In the genomic region with DNA sequence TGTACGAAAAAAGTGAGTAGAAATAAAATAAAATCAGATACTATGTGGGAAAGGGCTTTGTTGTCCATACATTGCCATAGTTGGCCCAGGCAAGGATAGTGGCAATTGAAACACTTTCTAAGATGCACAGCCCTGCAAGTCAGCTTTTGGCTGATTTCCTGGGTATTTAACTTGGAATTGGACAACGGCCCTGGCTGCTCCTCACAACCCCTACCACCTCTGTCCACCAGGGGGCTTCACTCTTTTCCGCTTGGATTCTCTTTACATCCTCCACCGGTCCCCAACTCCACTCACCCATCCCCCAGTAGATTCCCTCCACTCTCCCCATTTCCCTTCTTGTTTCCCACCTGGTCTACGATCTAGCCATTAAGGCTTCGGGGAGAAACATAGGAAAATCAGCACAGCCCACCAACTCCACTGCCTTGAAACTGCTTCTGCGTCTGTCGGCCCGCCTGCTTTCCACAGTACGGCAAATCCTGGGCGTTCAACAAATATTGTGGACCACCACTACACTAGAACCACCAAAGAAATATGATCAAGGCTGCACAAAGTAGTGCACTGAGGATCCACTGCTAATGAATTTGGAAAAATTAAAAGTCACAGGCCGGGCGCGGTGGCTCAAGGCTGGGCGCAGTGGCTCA, we compare ENCODE assay signal across 8 cellular contexts. TPM values are rescaled to one million over a fixed set of nuclear protein-coding genes. Genes with fewer than 3 reads are reported as not detected.
A peak's percentile ranks its signal among the peaks of the same experiment; 100 is the strongest.
DNase-seq lines count a peak whose midpoint lies in the region; ATAC-seq and TF ChIP-seq lines count a peak whose summit lies in the region.

No MANE protein-coding gene starts in this region.

- no peak overlapping the region for H3K4me3 Mint-ChIP-seq in natural killer cell
- H3K4me3 Mint-ChIP-seq in natural killer cell treated with Interleukin-12 subunit alpha and Interleukin-12 subunit beta and Interleukin-15 and Interleukin-18, amount 100 ng/mL, for 72 hours: no peak overlapping the region
- no peak overlapping the region for H3K4me3 Mint-ChIP-seq in activated CD8-positive, alpha-beta T cell treated with anti-CD3 and anti-CD28 coated beads for 36 hours
- H3K4me3 Mint-ChIP-seq in nephron: no peak overlapping the region

- no peaks in the 10 kb centered on the region for H3K27me3 ChIP-seq in thyroid gland

- H3K27ac ChIP-seq in thyroid gland: no peak overlapping the region

- H3K4me1 ChIP-seq in thyroid gland: no peaks in the 10 kb centered on the region

- TF ChIP-seq CTCF in natural killer cell (IDR thresholded peaks at IDR 0.05): peak; percentile 80
- peak; percentile 73 for TF ChIP-seq CTCF in activated CD8-positive, alpha-beta T cell treated with anti-CD3 and anti-CD28 coated beads for 36 hours (IDR thresholded peaks at IDR 0.05)
- TF ChIP-seq CTCF in nephron (IDR thresholded peaks at IDR 0.05; ENCODE audit: unreplicated experiment in 3 of 3): peak; percentile 76 to 81 (median 79)
- TF ChIP-seq CTCF in thyroid gland (IDR thresholded peaks at IDR 0.05): peak; percentile 37 to 68 (median 58)

- intact Hi-C loops in natural killer cell (cut with micrococcal nuclease) (loop anchor here (1.0 to 10.0 kb wide), 3 partner anchors 339 to 579 kb away; no protein-coding TSS in a partner anchor), thyroid gland (cut with DNase I) (no loop called here)
- intact Hi-C loops in activated CD8-positive, alpha-beta T cell treated with anti-CD3 and anti-CD28 coated beads for 36 hours (cut with micrococcal nuclease): loop anchor here (2.0 to 10.0 kb wide), 2 partner anchors 451 to 609 kb away; partner anchors contain the start of gene URAD

- no peak overlapping the region for H3K4me3 ChIP-seq in thyroid gland (replicated peaks in 1 of 3)

- WGBS in thyroid gland, 2 donors: 63 to 65% methylated on average over 15 of the region's 15 CpGs

- H3K36me3 ChIP-seq in thyroid gland: no peaks in the 10 kb centered on the region

- H3K27me3 Mint-ChIP-seq in natural killer cell (ENCODE audit: low read depth in 2 of 2) (peaks cover 6 to 7% of the 10 kb centered on the region in 2 donors), nephron (ENCODE audit: low read depth) (peaks cover 65% of the 10 kb centered on the region)
- peaks cover 14 to 24% of the 10 kb centered on the region in 2 donors for H3K27me3 Mint-ChIP-seq in natural killer cell treated with Interleukin-12 subunit alpha and Interleukin-12 subunit beta and Interleukin-15 and Interleukin-18, amount 100 ng/mL, for 72 hours
- H3K27me3 Mint-ChIP-seq in activated CD8-positive, alpha-beta T cell treated with anti-CD3 and anti-CD28 coated beads for 36 hours: peaks cover 15% of the 10 kb centered on the region

- no peaks in the 10 kb centered on the region for H3K9me3 Mint-ChIP-seq in natural killer cell
- no peaks in the 10 kb centered on the region for H3K9me3 Mint-ChIP-seq in natural killer cell treated with Interleukin-12 subunit alpha and Interleukin-12 subunit beta and Interleukin-15 and Interleukin-18, amount 100 ng/mL, for 72 hours
- no peaks in the 10 kb centered on the region for H3K9me3 Mint-ChIP-seq in activated CD8-positive, alpha-beta T cell treated with anti-CD3 and anti-CD28 coated beads for 36 hours
- no peaks in the 10 kb centered on the region for H3K9me3 Mint-ChIP-seq in nephron

- peaks cover 0 to 11% of the 10 kb centered on the region in 2 donors for H3K4me1 Mint-ChIP-seq in natural killer cell
- peaks cover 3 to 8% of the 10 kb centered on the region in 2 donors for H3K4me1 Mint-ChIP-seq in natural killer cell treated with Interleukin-12 subunit alpha and Interleukin-12 subunit beta and Interleukin-15 and Interleukin-18, amount 100 ng/mL, for 72 hours (ENCODE audit: low read depth in 2 of 2)
- H3K4me1 Mint-ChIP-seq in activated CD8-positive, alpha-beta T cell treated with anti-CD3 and anti-CD28 coated beads for 36 hours (ENCODE audit: low read depth): peaks cover 4% of the 10 kb centered on the region
- no peaks in the 10 kb centered on the region for H3K4me1 Mint-ChIP-seq in nephron

- DNase-seq in natural killer cell: peak; percentile 47
- no peak for DNase-seq in natural killer cell treated with Interleukin-12 subunit alpha and Interleukin-12 subunit beta and Interleukin-15 and Interleukin-18, amount 100 ng/mL, for 72 hours (ENCODE audit: low spot score)
- peak; percentile 49 for DNase-seq in NCI-H69 (lab: John Stamatoyannopoulos, UW)
- DNase-seq in activated CD8-positive, alpha-beta T cell treated with anti-CD3 and anti-CD28 coated beads for 36 hours: peak; percentile 72
- peak; percentile 63 for DNase-seq in epidermal melanocyte (ENCODE audit: insufficient read length, low spot score)
- peak; percentile 62 to 63 for DNase-seq in thyroid gland

- H3K27ac Mint-ChIP-seq in natural killer cell: no peak overlapping the region
- no peak overlapping the region for H3K27ac Mint-ChIP-seq in natural killer cell treated with Interleukin-12 subunit alpha and Interleukin-12 subunit beta and Interleukin-15 and Interleukin-18, amount 100 ng/mL, for 72 hours
- H3K27ac Mint-ChIP-seq in activated CD8-positive, alpha-beta T cell treated with anti-CD3 and anti-CD28 coated beads for 36 hours: no peak overlapping the region
- H3K27ac Mint-ChIP-seq in nephron: no peak overlapping the region

- CTCF ChIA-PET in activated CD8-positive, alpha-beta T cell treated with anti-CD3 and anti-CD28 coated beads for 36 hours (lab: Charles Lee): interaction anchor here (0.7 to 9.9 kb wide), 19 partner anchors 10 to 613 kb away, joined by 3 to 140 read pairs (median 3); partner anchors contain the start of gene URAD

- H3K9me3 ChIP-seq in thyroid gland: no peaks in the 10 kb centered on the region

- ATAC-seq in natural killer cell: peak; percentile 43 to 53 (median 51)
- no peak for ATAC-seq in natural killer cell treated with Interleukin-12 subunit alpha and Interleukin-12 subunit beta and Interleukin-15 and Interleukin-18, amount 100 ng/mL, for 72 hours
- ATAC-seq in activated CD8-positive, alpha-beta T cell treated with anti-CD3 and anti-CD28 coated beads for 36 hours: peak; percentile 63
- no peak for ATAC-seq in GM19324 (IDR thresholded peaks at IDR 0.05; ENCODE audit: low FRiP score, unreplicated experiment)

- no peak for TF ChIP-seq POLR2A in thyroid gland (IDR thresholded peaks at IDR 0.05)

- H3K36me3 Mint-ChIP-seq in natural killer cell (no peaks in the 10 kb centered on the region), nephron (ENCODE audit: low read depth) (no peaks in the 10 kb centered on the region)
- H3K36me3 Mint-ChIP-seq in natural killer cell treated with Interleukin-12 subunit alpha and Interleukin-12 subunit beta and Interleukin-15 and Interleukin-18, amount 100 ng/mL, for 72 hours: no peaks in the 10 kb centered on the region
- H3K36me3 Mint-ChIP-seq in activated CD8-positive, alpha-beta T cell treated with anti-CD3 and anti-CD28 coated beads for 36 hours (ENCODE audit: low read depth): no peaks in the 10 kb centered on the region

- POLR2A ChIA-PET in activated CD8-positive, alpha-beta T cell treated with anti-CD3 and anti-CD28 coated beads for 36 hours (lab: Charles Lee): no interaction called here

RNA-seq across cellular contexts. Expression of gene GTF3A, which starts 48.6 kb away (rescaled TPM):
- 100 to 1,000 TPM; 129 to 132 (median 130) TPM for total RNA-seq in natural killer cell
- total RNA-seq in natural killer cell treated with Interleukin-12 subunit alpha and Interleukin-12 subunit beta and Interleukin-15 and Interleukin-18, amount 100 ng/mL, for 72 hours: 100 to 1,000 TPM; 107 to 244 TPM
- 100 to 1,000 TPM; 278 to 282 TPM for total RNA-seq in activated CD8-positive, alpha-beta T cell treated with anti-CD3 and anti-CD28 coated beads for 36 hours
- 100 to 1,000 TPM in 3 of 4 donors, 10 to 100 TPM in 1; 50.2 to 145 (median 120) TPM for total RNA-seq in thyroid gland

Comparison
In these comparisons a context has a peak if more than half of its experiments do, and no peak if none do; other contexts are left out.
1. ATAC-seq: peak in natural killer cell (3 of 3) and activated CD8-positive, alpha-beta T cell treated with anti-CD3 and anti-CD28 coated beads for 36 hours (single experiment); none in natural killer cell treated with Interleukin-12 subunit alpha and Interleukin-12 subunit beta and Interleukin-15 and Interleukin-18, amount 100 ng/mL, for 72 hours (0 of 2) and GM19324 (single experiment).
2. Peak in every context shown above with its lines, with median percentiles within 50 percentile points of each other: CTCF ChIP-seq.